Comparison of ENCODE assay signal across 1 cellular context in genomic region chr7:25830986-25831558, GRCh38.
A peak's percentile ranks its signal among the peaks of the same experiment; 100 is the strongest.
TF ChIP-seq lines count a peak whose summit lies in the region.

No MANE protein-coding gene starts in this region.

TF ChIP-seq in HEK293, 187 proteins besides CTCF, POLR2A, EP300 and RAD21 (continued from another document):
- no peak for TF ChIP-seq ZNF670 (tag by site-specific recombination; IDR thresholded peaks at IDR 0.05; ENCODE audit: low read depth)
- TF ChIP-seq ZNF174 (tag by site-specific recombination; IDR thresholded peaks at IDR 0.05) = no peak
- no peak for TF ChIP-seq ZNF362 (tag by site-specific recombination; IDR thresholded peaks at IDR 0.05)
- TF ChIP-seq, protein P1, sequence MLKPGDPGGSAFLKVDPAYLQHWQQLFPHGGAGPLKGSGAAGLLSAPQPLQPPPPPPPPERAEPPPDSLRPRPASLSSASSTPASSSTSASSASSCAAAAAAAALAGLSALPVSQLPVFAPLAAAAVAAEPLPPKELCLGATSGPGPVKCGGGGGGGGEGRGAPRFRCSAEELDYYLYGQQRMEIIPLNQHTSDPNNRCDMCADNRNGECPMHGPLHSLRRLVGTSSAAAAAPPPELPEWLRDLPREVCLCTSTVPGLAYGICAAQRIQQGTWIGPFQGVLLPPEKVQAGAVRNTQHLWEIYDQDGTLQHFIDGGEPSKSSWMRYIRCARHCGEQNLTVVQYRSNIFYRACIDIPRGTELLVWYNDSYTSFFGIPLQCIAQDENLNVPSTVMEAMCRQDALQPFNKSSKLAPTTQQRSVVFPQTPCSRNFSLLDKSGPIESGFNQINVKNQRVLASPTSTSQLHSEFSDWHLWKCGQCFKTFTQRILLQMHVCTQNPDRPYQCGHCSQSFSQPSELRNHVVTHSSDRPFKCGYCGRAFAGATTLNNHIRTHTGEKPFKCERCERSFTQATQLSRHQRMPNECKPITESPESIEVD (tag by site-specific recombination; IDR thresholded peaks at IDR 0.05) = peak; percentile 72
- no peak for TF ChIP-seq WT1 (tag by site-specific recombination; IDR thresholded peaks at IDR 0.05)
- no peak for TF ChIP-seq ZNF146 (tag by site-specific recombination; IDR thresholded peaks at IDR 0.05)
- no peak for TF ChIP-seq ZNF558 (tag by site-specific recombination; IDR thresholded peaks at IDR 0.05)
- TF ChIP-seq ZNF473 (tag by site-specific recombination; IDR thresholded peaks at IDR 0.05) = no peak
- TF ChIP-seq SETDB1 (IDR thresholded peaks at IDR 0.05; ENCODE audit: insufficient read length, low read length) = no peak
- peak; percentile 55; the same call in 1 of the 2 replicates for TF ChIP-seq FEZF1 (tag by site-specific recombination; IDR thresholded peaks at IDR 0.05)
